17 cellular contexts compared by ENCODE assay signal in genomic region chr1:95216292-95216990, GRCh38. TPM values are rescaled to one million over a fixed set of nuclear protein-coding genes. Genes with fewer than 3 reads are reported as not detected.
DNase-seq lines count a peak whose midpoint lies in the region; ATAC-seq and TF ChIP-seq lines count a peak whose summit lies in the region.
"Had no signal": no experiment of that assay in that cellular context is flagged by ENCODE, and none has a peak within 500 bp of the region (broad histone marks: within the 10 kb centered on the region; RNA-seq: fewer than 3 reads in every experiment).

No MANE protein-coding gene starts in this region.

- H3K27me3 ChIP-seq in CD4-positive, alpha-beta T cell (ENCODE audit: control insufficient read depth, insufficient read depth, low read length) = peaks cover 17% of the 10 kb centered on the region
- H3K27me3 ChIP-seq in CD8-positive, alpha-beta T cell (ENCODE audit: insufficient read depth, low read length) = no peaks in the 10 kb centered on the region
- H3K27me3 ChIP-seq: BLaER1, MG63 had no signal

- intact Hi-C loops in CD4-positive, alpha-beta T cell (cut with DNase I, micrococcal nuclease) = no loop called here
- intact Hi-C loops in mucosa of descending colon (cut with DNase I, micrococcal nuclease) = no loop called here
- intact Hi-C loops in CD8-positive, alpha-beta T cell (cut with DNase I, micrococcal nuclease) = no loop called here

- H3K27me3 Mint-ChIP-seq in CD4-positive, alpha-beta T cell = peaks cover 42% of the 10 kb centered on the region
- H3K27me3 Mint-ChIP-seq in IgD-negative memory B cell = peaks cover 7% of the 10 kb centered on the region
- H3K27me3 Mint-ChIP-seq in WTC11 (ENCODE audit: low read depth) = no peaks in the 10 kb centered on the region
- peaks cover 37% of the 10 kb centered on the region for H3K27me3 Mint-ChIP-seq in CD8-positive, alpha-beta T cell (ENCODE audit: low read depth)

- no peak for TF ChIP-seq CTCF in CD4-positive, alpha-beta T cell (IDR thresholded peaks at IDR 0.05)
- TF ChIP-seq CTCF in WTC11 (IDR thresholded peaks at IDR 0.05) = no peak
- TF ChIP-seq CTCF in mucosa of descending colon (IDR thresholded peaks at IDR 0.05) = no peak
- no peak for TF ChIP-seq CTCF in CD8-positive, alpha-beta T cell (IDR thresholded peaks at IDR 0.05)

- H3K4me1 ChIP-seq in mucosa of descending colon (ENCODE audit: low read depth) = no peaks in the 10 kb centered on the region
- H3K4me1 ChIP-seq in CD8-positive, alpha-beta T cell (ENCODE audit: insufficient read depth, low read length) = no peaks in the 10 kb centered on the region
- H3K4me1 ChIP-seq: BLaER1 had no signal

- no peaks in the 10 kb centered on the region for H3K9me3 ChIP-seq in CD4-positive, alpha-beta T cell (ENCODE audit: control insufficient read depth, low read length)
- no peaks in the 10 kb centered on the region for H3K9me3 ChIP-seq in mucosa of descending colon
- no peaks in the 10 kb centered on the region for H3K9me3 ChIP-seq in CD8-positive, alpha-beta T cell (ENCODE audit: low read length)
- H3K9me3 ChIP-seq: BLaER1, MG63 had no signal

- POLR2A ChIA-PET in CD4-positive, alpha-beta T cell (lab: Charles Lee) = no interaction called here
- POLR2A ChIA-PET in WTC11 (lab: Charles Lee) = no interaction called here
- POLR2A ChIA-PET in CD8-positive, alpha-beta T cell (lab: Charles Lee) = no interaction called here

- peak in 1 of 10 experiments; percentile 11 for DNase-seq in CD4-positive, alpha-beta T cell
- DNase-seq in WTC11 (ENCODE audit: low spot score) (no peak), mucosa of descending colon (no peak), hepatic stellate cell (ENCODE audit: low spot score) (no peak), NK-92 (lab: John Stamatoyannopoulos, UW; ENCODE audit: unreplicated experiment) (no peak)
- DNase-seq in CD8-positive, alpha-beta T cell = no peak
- DNase-seq: DMS53, GDM1, MG63, NCI-H1048, NCI-H1417 treated with DMSO at 0.1 percent for 48 hours, NCI-H187, NCI-H510A treated with DMSO at 0.1 percent for 48 hours had no signal

- no peaks in the 10 kb centered on the region for H3K36me3 Mint-ChIP-seq in CD4-positive, alpha-beta T cell (ENCODE audit: low read depth)
- H3K36me3 Mint-ChIP-seq in IgD-negative memory B cell (no peaks in the 10 kb centered on the region), WTC11 (peaks cover 7% of the 10 kb centered on the region)
- H3K36me3 Mint-ChIP-seq in CD8-positive, alpha-beta T cell = no peaks in the 10 kb centered on the region

- H3K4me3 ChIP-seq in mucosa of descending colon = no peak overlapping the region
- H3K4me3 ChIP-seq in CD8-positive, alpha-beta T cell (ENCODE audit: low read depth, low read length) = no peak overlapping the region
- H3K4me3 ChIP-seq: BLaER1, MG63 had no signal

- peaks cover 3% of the 10 kb centered on the region for H3K9me3 Mint-ChIP-seq in CD4-positive, alpha-beta T cell
- H3K9me3 Mint-ChIP-seq in IgD-negative memory B cell = peaks cover 0 to 9% (median 0%) of the 10 kb centered on the region in 3 donors
- H3K9me3 Mint-ChIP-seq in WTC11 = peaks cover 15% of the 10 kb centered on the region
- no peaks in the 10 kb centered on the region for H3K9me3 Mint-ChIP-seq in CD8-positive, alpha-beta T cell

- no peaks in the 10 kb centered on the region for H3K4me1 Mint-ChIP-seq in CD4-positive, alpha-beta T cell (ENCODE audit: low read depth)
- H3K4me1 Mint-ChIP-seq in IgD-negative memory B cell = peaks cover 7 to 14% (median 11%) of the 10 kb centered on the region in 3 donors
- H3K4me1 Mint-ChIP-seq in WTC11 = peaks cover 7% of the 10 kb centered on the region
- H3K4me1 Mint-ChIP-seq in CD8-positive, alpha-beta T cell (ENCODE audit: low read depth) = no peaks in the 10 kb centered on the region

- ATAC-seq in CD4-positive, alpha-beta T cell (ENCODE audit: poor library complexity) = peak; percentile 54
- ATAC-seq in WTC11 (peak; percentile 16; the same call in 1 of the 2 replicates), mucosa of descending colon (peak; percentile 13), HG03439 (IDR thresholded peaks at IDR 0.05; ENCODE audit: unreplicated experiment) (no peak)
- ATAC-seq in CD8-positive, alpha-beta T cell = no peak
- ATAC-seq: Right ventricle myocardium inferior had no signal

- no peak overlapping the region for H3K27ac Mint-ChIP-seq in CD4-positive, alpha-beta T cell
- H3K27ac Mint-ChIP-seq in IgD-negative memory B cell (peak overlapping the region; percentile 50 to 91 (median 64)), WTC11 (no peak overlapping the region)
- H3K27ac Mint-ChIP-seq in CD8-positive, alpha-beta T cell = no peak overlapping the region

- no peak overlapping the region for H3K27ac ChIP-seq in CD4-positive, alpha-beta T cell (ENCODE audit: low read depth, low read length)
- H3K27ac ChIP-seq in CD8-positive, alpha-beta T cell (ENCODE audit: low read depth, low read length) = no peak overlapping the region
- H3K27ac ChIP-seq: BLaER1 had no signal

- no peaks in the 10 kb centered on the region for H3K36me3 ChIP-seq in mucosa of descending colon (ENCODE audit: low read depth)
- no peaks in the 10 kb centered on the region for H3K36me3 ChIP-seq in CD8-positive, alpha-beta T cell (ENCODE audit: insufficient read depth, low read length)
- H3K36me3 ChIP-seq: BLaER1, MG63 had no signal

- CTCF ChIA-PET in CD4-positive, alpha-beta T cell (lab: Charles Lee) = no interaction called here
- CTCF ChIA-PET in WTC11 (lab: Charles Lee) = no interaction called here
- CTCF ChIA-PET in CD8-positive, alpha-beta T cell (lab: Charles Lee) = no interaction called here

- no peak overlapping the region for H3K4me3 Mint-ChIP-seq in CD4-positive, alpha-beta T cell
- H3K4me3 Mint-ChIP-seq in IgD-negative memory B cell (peak overlapping the region; percentile 19 to 80 (median 67)), WTC11 (no peak overlapping the region)
- no peak overlapping the region for H3K4me3 Mint-ChIP-seq in CD8-positive, alpha-beta T cell

TF ChIP-seq in WTC11, 78 proteins besides CTCF, POLR2A, EP300 and RAD21 (continues in another document):
- no peak for TF ChIP-seq ATF3 (CRISPR knock-in tag; conservative IDR thresholded peaks at IDR 0.05)
- TF ChIP-seq ESRRA (CRISPR knock-in tag; IDR thresholded peaks at IDR 0.05; ENCODE audit: borderline replicate concordance) = no peak
- TF ChIP-seq ZNF317 (CRISPR knock-in tag; IDR thresholded peaks at IDR 0.05; ENCODE audit: borderline replicate concordance, low read depth) = no peak
- TF ChIP-seq FOXK1 (CRISPR knock-in tag; IDR thresholded peaks at IDR 0.05) = no peak
- TF ChIP-seq, protein P1, sequence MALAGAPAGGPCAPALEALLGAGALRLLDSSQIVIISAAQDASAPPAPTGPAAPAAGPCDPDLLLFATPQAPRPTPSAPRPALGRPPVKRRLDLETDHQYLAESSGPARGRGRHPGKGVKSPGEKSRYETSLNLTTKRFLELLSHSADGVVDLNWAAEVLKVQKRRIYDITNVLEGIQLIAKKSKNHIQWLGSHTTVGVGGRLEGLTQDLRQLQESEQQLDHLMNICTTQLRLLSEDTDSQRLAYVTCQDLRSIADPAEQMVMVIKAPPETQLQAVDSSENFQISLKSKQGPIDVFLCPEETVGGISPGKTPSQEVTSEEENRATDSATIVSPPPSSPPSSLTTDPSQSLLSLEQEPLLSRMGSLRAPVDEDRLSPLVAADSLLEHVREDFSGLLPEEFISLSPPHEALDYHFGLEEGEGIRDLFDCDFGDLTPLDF (CRISPR knock-in tag; IDR thresholded peaks at IDR 0.05) = no peak
- TF ChIP-seq ZNF219 (CRISPR knock-in tag; IDR thresholded peaks at IDR 0.05; ENCODE audit: borderline replicate concordance) = no peak
- TF ChIP-seq FOXP1 (CRISPR knock-in tag; IDR thresholded peaks at IDR 0.05; ENCODE audit: borderline replicate concordance) = no peak
- no peak for TF ChIP-seq IRF1 (CRISPR knock-in tag; IDR thresholded peaks at IDR 0.05)
- no peak for TF ChIP-seq CREB1 (CRISPR knock-in tag; IDR thresholded peaks at IDR 0.05)
- no peak for TF ChIP-seq ERG (CRISPR knock-in tag; IDR thresholded peaks at IDR 0.05)
- TF ChIP-seq HMGA2 (CRISPR knock-in tag; IDR thresholded peaks at IDR 0.05) = no peak
- no peak for TF ChIP-seq MAX (CRISPR knock-in tag; IDR thresholded peaks at IDR 0.05)

RNA-seq across cellular contexts. Expression of gene RWDD3, which starts 17.6 kb away (rescaled TPM):
- total RNA-seq in CD4-positive, alpha-beta T cell = 10 to 100 TPM; 14.3 to 14.5 TPM
- 44.3 TPM for polyA plus RNA-seq in IgD-negative memory B cell
- 13.7 to 17.4 TPM (median 13.9 TPM) in 3 replicates for total RNA-seq in WTC11 (2021)
- 10 to 100 TPM; 14.2 to 16.9 (median 15.5) TPM for total RNA-seq in mucosa of descending colon
- total RNA-seq in CD8-positive, alpha-beta T cell = 10 to 100 TPM; 14.9 to 17.8 TPM

Comparison
In these comparisons a context has a peak if more than half of its experiments do, and no peak if none do; other contexts are left out.
1. ATAC-seq: peak in CD4-positive, alpha-beta T cell (single experiment), WTC11 (single experiment) and mucosa of descending colon (single experiment); none in CD8-positive, alpha-beta T cell (single experiment) and HG03439 (single experiment).
2. H3K27ac Mint-ChIP-seq: peak in IgD-negative memory B cell (3 of 3); none in CD4-positive, alpha-beta T cell (single experiment), WTC11 (single experiment) and CD8-positive, alpha-beta T cell (single experiment).
3. H3K4me3 Mint-ChIP-seq: peak in IgD-negative memory B cell (4 of 4); none in CD4-positive, alpha-beta T cell (single experiment), WTC11 (single experiment) and CD8-positive, alpha-beta T cell (single experiment).